ENCODE assay signal across 13 cellular contexts in genomic region chr3:136932978-136933812, GRCh38. TPM values are rescaled to one million over a fixed set of nuclear protein-coding genes. Genes with fewer than 3 reads are reported as not detected.
DNase-seq lines count a peak whose midpoint lies in the region; ATAC-seq and TF ChIP-seq lines count a peak whose summit lies in the region.
"Had no signal": no experiment of that assay in that cellular context is flagged by ENCODE, and none has a peak within 500 bp of the region (broad histone marks: within the 10 kb centered on the region; RNA-seq: fewer than 3 reads in every experiment).

No MANE protein-coding gene starts in this region.

- intact Hi-C loops in natural killer cell (cut with micrococcal nuclease) = no loop called here

- peak overlapping the region in 4 of 7 donors; percentile 5 to 24 (median 12) for H3K4me3 Mint-ChIP-seq in CD8-positive, alpha-beta memory T cell
- no peak overlapping the region for H3K4me3 Mint-ChIP-seq in activated naive CD8-positive, alpha-beta T cell treated with anti-CD3 and anti-CD28 coated beads for 36 hours
- H3K4me3 Mint-ChIP-seq in natural killer cell = no peak overlapping the region

- peaks cover 22 to 56% (median 26%) of the 10 kb centered on the region in 3 donors for H3K36me3 Mint-ChIP-seq in CD8-positive, alpha-beta memory T cell
- peaks cover 58% of the 10 kb centered on the region for H3K36me3 Mint-ChIP-seq in activated naive CD8-positive, alpha-beta T cell treated with anti-CD3 and anti-CD28 coated beads for 36 hours
- H3K36me3 Mint-ChIP-seq in natural killer cell = peaks cover 8% of the 10 kb centered on the region

- POLR2A ChIA-PET in CD8-positive, alpha-beta memory T cell (lab: Charles Lee) = no interaction called here

- CTCF ChIA-PET in CD8-positive, alpha-beta memory T cell (lab: Charles Lee) = interaction anchor here (1.5 kb wide), 1 partner anchor 9 kb away, joined by 5 read pairs; no protein-coding TSS in a partner anchor

- TF ChIP-seq CTCF in natural killer cell (IDR thresholded peaks at IDR 0.05) (no peak), GM13976 (IDR thresholded peaks at IDR 0.05; ENCODE audit: borderline replicate concordance, control extremely low read depth, extremely low read depth, insufficient read depth, missing control alignments) (no peak)

- no peak for DNase-seq in CD8-positive, alpha-beta memory T cell
- no peak for DNase-seq in activated naive CD8-positive, alpha-beta T cell treated with anti-CD3 and anti-CD28 coated beads for 36 hours
- DNase-seq in natural killer cell (no peak), Ammon's horn (ENCODE audit: low spot score) (no peak), GM13976 (ENCODE audit: low spot score) (no peak)
- DNase-seq in stimulated activated CD4-positive, alpha-beta T cell treated with anti-CD3 and anti-CD28 coated beads, Interleukin-2, amount 100 ng/mL, for 48 hours = no peak
- DNase-seq: amniotic stem cell, DMS 273 treated with DMSO at 0.1 percent for 48 hours, hypothalamus, NCI-H526 treated with DMSO at 0.1 percent for 48 hours had no signal

- H3K27me3 ChIP-seq in CD8-positive, alpha-beta memory T cell (ENCODE audit: insufficient read depth, low read length, poor library complexity, severe bottlenecking) = no peaks in the 10 kb centered on the region
- H3K27me3 ChIP-seq: SJCRH30 had no signal

- H3K4me1 ChIP-seq in CD8-positive, alpha-beta memory T cell (ENCODE audit: insufficient read depth, low read length) = peaks cover 27% of the 10 kb centered on the region

- no peaks in the 10 kb centered on the region for H3K36me3 ChIP-seq in CD8-positive, alpha-beta memory T cell (ENCODE audit: insufficient read depth, low read length)

- in situ Hi-C loops in GM13976 (cut with MboI; ENCODE audit: low sequenced_read_pairs, unreplicated experiment) = no loop called here

- H3K4me1 Mint-ChIP-seq in CD8-positive, alpha-beta memory T cell = peaks cover 68 to 91% (median 83%) of the 10 kb centered on the region in 3 donors
- H3K4me1 Mint-ChIP-seq in activated naive CD8-positive, alpha-beta T cell treated with anti-CD3 and anti-CD28 coated beads for 36 hours = peaks cover 49% of the 10 kb centered on the region
- peaks cover 41 to 62% of the 10 kb centered on the region in 2 donors for H3K4me1 Mint-ChIP-seq in natural killer cell

- H3K27ac Mint-ChIP-seq in CD8-positive, alpha-beta memory T cell = peak overlapping the region; percentile 15 to 92 (median 62)
- H3K27ac Mint-ChIP-seq in activated naive CD8-positive, alpha-beta T cell treated with anti-CD3 and anti-CD28 coated beads for 36 hours = peak overlapping the region; percentile 65
- peak overlapping the region; percentile 42 to 71 for H3K27ac Mint-ChIP-seq in natural killer cell

- H3K27me3 Mint-ChIP-seq in CD8-positive, alpha-beta memory T cell = no peaks in the 10 kb centered on the region
- H3K27me3 Mint-ChIP-seq in activated naive CD8-positive, alpha-beta T cell treated with anti-CD3 and anti-CD28 coated beads for 36 hours = no peaks in the 10 kb centered on the region
- H3K27me3 Mint-ChIP-seq in natural killer cell (ENCODE audit: low read depth in 2 of 2) = no peaks in the 10 kb centered on the region

- H3K9me3 Mint-ChIP-seq in CD8-positive, alpha-beta memory T cell = peaks cover 0 to 4% (median 0%) of the 10 kb centered on the region in 5 donors
- H3K9me3 Mint-ChIP-seq in activated naive CD8-positive, alpha-beta T cell treated with anti-CD3 and anti-CD28 coated beads for 36 hours = peaks cover 10% of the 10 kb centered on the region
- no peaks in the 10 kb centered on the region for H3K9me3 Mint-ChIP-seq in natural killer cell

- no peak overlapping the region for H3K4me3 ChIP-seq in CD8-positive, alpha-beta memory T cell (ENCODE audit: low read length)
- H3K4me3 ChIP-seq: SJCRH30 had no signal

- no peak overlapping the region for H3K27ac ChIP-seq in CD8-positive, alpha-beta memory T cell (ENCODE audit: low read depth, low read length)
- H3K27ac ChIP-seq: SJCRH30 had no signal

- H3K9me3 ChIP-seq in CD8-positive, alpha-beta memory T cell (ENCODE audit: low read length) = no peaks in the 10 kb centered on the region
- H3K9me3 ChIP-seq: SJCRH30 had no signal

- peak; percentile 19 for ATAC-seq in GM19463 (IDR thresholded peaks at IDR 0.05; ENCODE audit: unreplicated experiment)
- peak in 1 of 3 donors; percentile 25 for ATAC-seq in natural killer cell
- ATAC-seq: sciatic nerve had no signal

RNA-seq across cellular contexts. Expression of gene IL20RB, which starts 24.6 kb away (rescaled TPM):
- total RNA-seq in CD8-positive, alpha-beta memory T cell = under 1 TPM; 0.71 to 0.96 TPM
- 0.45 TPM for polyA plus RNA-seq in CD8-positive, alpha-beta memory T cell
- 1 to 10 TPM; 1.1 to 2.0 TPM for total RNA-seq in activated naive CD8-positive, alpha-beta T cell treated with anti-CD3 and anti-CD28 coated beads for 36 hours
- 1 to 10 TPM; 1.9 to 3.6 (median 2.8) TPM for total RNA-seq in natural killer cell

Comparison
In these comparisons a context has a peak if more than half of its experiments do, and no peak if none do; other contexts are left out.
1. H3K4me3 Mint-ChIP-seq: peak in CD8-positive, alpha-beta memory T cell (4 of 7); none in activated naive CD8-positive, alpha-beta T cell treated with anti-CD3 and anti-CD28 coated beads for 36 hours (single experiment) and natural killer cell (single experiment).
2. Peak in every context shown above with its lines, with median percentiles within 50 percentile points of each other: H3K27ac Mint-ChIP-seq.